ENCODE assay signal across 17 cellular contexts in the genomic region with DNA sequence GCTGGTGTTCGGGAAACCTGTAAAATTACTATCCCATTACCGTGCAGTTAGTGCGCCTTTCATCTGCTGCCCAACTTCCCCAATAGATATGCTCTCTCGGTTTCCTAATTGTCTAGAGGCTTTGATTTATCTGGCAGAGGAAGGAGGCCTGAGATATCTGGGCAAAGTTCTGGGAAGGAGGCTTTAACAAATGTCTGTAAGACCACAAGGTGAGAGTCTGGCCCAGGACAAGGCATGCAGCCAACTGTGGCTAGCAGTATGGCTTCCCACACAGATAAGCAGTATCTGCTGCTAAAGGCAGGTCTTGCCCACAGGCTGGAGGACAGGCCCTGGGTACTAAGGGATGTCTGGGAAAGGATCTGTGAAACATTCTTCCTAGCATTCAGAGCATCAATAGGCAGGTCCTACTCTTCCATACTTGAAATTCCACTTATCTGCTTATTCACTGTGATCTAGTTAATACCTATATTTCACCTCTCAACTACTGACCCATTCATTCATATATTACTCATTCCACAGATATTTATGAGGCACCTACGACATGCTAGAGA.
DNase-seq lines count a peak whose midpoint lies in the region; ATAC-seq and TF ChIP-seq lines count a peak whose summit lies in the region.
"Had no signal": no experiment of that assay in that cellular context is flagged by ENCODE, and none has a peak within 500 bp of the region (broad histone marks: within the 10 kb centered on the region; RNA-seq: fewer than 3 reads in every experiment).

No MANE protein-coding gene starts in this region.

- no peak for ATAC-seq in GM21529 (IDR thresholded peaks at IDR 0.05; ENCODE audit: unreplicated experiment)

- intact Hi-C loops in PC-9 (cut with micrococcal nuclease; ENCODE audit: unreplicated experiment): loop anchor here (1.0 to 5.0 kb wide), 9 partner anchors 36 to 676 kb away; partner anchors contain the start of gene TNIK
- intact Hi-C loops in stomach (cut with DNase I; ENCODE audit: low total_unique reads): no loop called here

- peaks cover 52% of the 10 kb centered on the region for H3F3A ChIP-seq in PC-9 (ENCODE audit: insufficient read depth, low read depth)

- H3K27me3 ChIP-seq in PC-9 (ENCODE audit: insufficient read depth, low read depth) (no peaks in the 10 kb centered on the region), stomach (no peaks in the 10 kb centered on the region), Karpas-422 (ENCODE audit: low read length) (no peaks in the 10 kb centered on the region)
- H3K27me3 ChIP-seq: ovary, spleen had no signal

- H3K4me2 ChIP-seq in PC-9: peak overlapping the region; percentile 74
- H3K4me2 ChIP-seq in Karpas-422 (ENCODE audit: low read depth, low read length, poor library complexity, severe bottlenecking): no peak overlapping the region

- H3K27ac ChIP-seq in PC-9: peak overlapping the region; percentile 93
- H3K27ac ChIP-seq in cingulate gyrus (ENCODE audit: low read depth, low read length): peak overlapping the region; percentile 93
- H3K27ac ChIP-seq in stomach: no peak overlapping the region
- H3K27ac ChIP-seq in Karpas-422 (ENCODE audit: low read length): no peak overlapping the region
- H3K27ac ChIP-seq: ovary, SK-N-MC, spleen, VCaP had no signal

- H3K36me3 Mint-ChIP-seq in nephron (ENCODE audit: low read depth): peaks cover 25% of the 10 kb centered on the region

- peak overlapping the region in 2 of 3 experiments; percentile 0 to 77 for H3K27ac Mint-ChIP-seq in nephron

- TF ChIP-seq EP300 in stomach (IDR thresholded peaks at IDR 0.05): no peak

- no peak overlapping the region for H3K9ac ChIP-seq in Karpas-422 (ENCODE audit: low read length)

- WGBS in stomach, 5 donors: 48 to 79% (median 65%) methylated on average over 5 of the region's 5 CpGs

- BruUV-seq in PC-9 (replicated peaks; lab: Mats Ljungman, UMichigan): no TSS peak

- H3K4me3 ChIP-seq in PC-9 (peak overlapping the region; percentile 17; the same call in 1 of the 2 replicates), stomach (no peak overlapping the region), Karpas-422 (ENCODE audit: low read length) (no peak overlapping the region)
- H3K4me3 ChIP-seq: ovary, SK-N-MC, spleen had no signal

- peaks cover 53% of the 10 kb centered on the region for H3K4me1 ChIP-seq in PC-9 (replicated peaks; ENCODE audit: insufficient read depth)
- H3K4me1 ChIP-seq in stomach: peaks cover 0 to 9% (median 0%) of the 10 kb centered on the region in 4 donors
- no peaks in the 10 kb centered on the region for H3K4me1 ChIP-seq in Karpas-422 (ENCODE audit: low read length)
- H3K4me1 ChIP-seq: spleen had no signal

- POLR2A ChIA-PET in PC-9 (lab: Charles Lee; ENCODE audit: unreplicated experiment): interaction anchor here (0.6 to 0.8 kb wide), 5 partner anchors 101 to 836 kb away, joined by 3 to 14 read pairs (median 5); partner anchors contain the start of gene RPL22L1

- H2AFZ ChIP-seq in PC-9: peak overlapping the region; percentile 72; the same call in 1 of the 2 replicates
- H2AFZ ChIP-seq in Karpas-422 (ENCODE audit: low read length): no peak overlapping the region

- H3K4me1 Mint-ChIP-seq in nephron: peaks cover 28% of the 10 kb centered on the region

- H3K9me3 Mint-ChIP-seq in nephron: no peaks in the 10 kb centered on the region
- H3K9me3 Mint-ChIP-seq: brain had no signal

- no peak overlapping the region for H3K4me3 Mint-ChIP-seq in nephron
- H3K4me3 Mint-ChIP-seq: brain had no signal

- peaks cover 6% of the 10 kb centered on the region; the same call in 1 of the 2 replicates for H3K9me3 ChIP-seq in PC-9 (ENCODE audit: insufficient read depth, low read depth)
- no peaks in the 10 kb centered on the region for H3K9me3 ChIP-seq in stomach
- H3K9me3 ChIP-seq in Karpas-422 (ENCODE audit: low read length): no peaks in the 10 kb centered on the region
- H3K9me3 ChIP-seq: ovary, spleen had no signal

- peak; percentile 36 for DNase-seq in Daoy (ENCODE audit: low read depth)
- peak; percentile 84 to 100 for DNase-seq in PC-9
- no peak for DNase-seq in stomach
- DNase-seq in activated naive CD4-positive, alpha-beta T cell (lab: John Stamatoyannopoulos, UW): no peak
- DNase-seq in Karpas-422: no peak
- DNase-seq: DMS79; IMR-90; NCI-H1105; spleen; stimulated activated naive CD4-positive, alpha-beta T cell had no signal

- H3K79me2 ChIP-seq in PC-9 (ENCODE audit: low read depth): no peaks in the 10 kb centered on the region
- no peaks in the 10 kb centered on the region for H3K79me2 ChIP-seq in Karpas-422 (ENCODE audit: low read length)

- CTCF ChIA-PET in PC-9 (lab: Charles Lee): interaction anchor here (0.6 to 2.4 kb wide), 3 partner anchors 195 to 654 kb away, joined by 3 to 8 read pairs (median 3); partner anchors contain the start of gene PLD1

- no peak for TF ChIP-seq CTCF in PC-9 (conservative IDR thresholded peaks at IDR 0.05)
- no peak for TF ChIP-seq CTCF in nephron (IDR thresholded peaks at IDR 0.05; ENCODE audit: unreplicated experiment in 3 of 3)
- TF ChIP-seq CTCF in stomach (IDR thresholded peaks at IDR 0.05): no peak

- H4K20me1 ChIP-seq in PC-9 (ENCODE audit: insufficient read depth): no peaks in the 10 kb centered on the region
- no peaks in the 10 kb centered on the region for H4K20me1 ChIP-seq in Karpas-422 (ENCODE audit: insufficient read depth, low read depth, low read length)

- H3K9me2 ChIP-seq in PC-9 (ENCODE audit: insufficient read depth) (no peaks in the 10 kb centered on the region), Karpas-422 (replicated peaks; ENCODE audit: insufficient read depth, low read length) (no peaks in the 10 kb centered on the region)

- H3K27me3 Mint-ChIP-seq in nephron (ENCODE audit: low read depth): peaks cover 15% of the 10 kb centered on the region
- H3K27me3 Mint-ChIP-seq: brain had no signal

- TF ChIP-seq POLR2A in stomach (IDR thresholded peaks at IDR 0.05): no peak

- H3K36me3 ChIP-seq in PC-9 (ENCODE audit: low read depth) (peaks cover 25% of the 10 kb centered on the region), stomach (peaks cover 0 to 54% (median 45%) of the 10 kb centered on the region in 4 donors), Karpas-422 (ENCODE audit: insufficient read depth, low read length) (no peaks in the 10 kb centered on the region)
- H3K36me3 ChIP-seq: ovary had no signal

Comparison
In these comparisons a context has a peak if more than half of its experiments do, and no peak if none do; other contexts are left out.
1. DNase-seq: peak in Daoy (single experiment) and PC-9 (2 of 2); none in stomach (single experiment), activated naive CD4-positive, alpha-beta T cell (0 of 4) and Karpas-422 (single experiment).
2. H3K27ac ChIP-seq: peak in PC-9 (single experiment) and cingulate gyrus (single experiment); none in stomach (0 of 5) and Karpas-422 (single experiment).